9 cellular contexts compared by ENCODE assay signal in the genomic region with DNA sequence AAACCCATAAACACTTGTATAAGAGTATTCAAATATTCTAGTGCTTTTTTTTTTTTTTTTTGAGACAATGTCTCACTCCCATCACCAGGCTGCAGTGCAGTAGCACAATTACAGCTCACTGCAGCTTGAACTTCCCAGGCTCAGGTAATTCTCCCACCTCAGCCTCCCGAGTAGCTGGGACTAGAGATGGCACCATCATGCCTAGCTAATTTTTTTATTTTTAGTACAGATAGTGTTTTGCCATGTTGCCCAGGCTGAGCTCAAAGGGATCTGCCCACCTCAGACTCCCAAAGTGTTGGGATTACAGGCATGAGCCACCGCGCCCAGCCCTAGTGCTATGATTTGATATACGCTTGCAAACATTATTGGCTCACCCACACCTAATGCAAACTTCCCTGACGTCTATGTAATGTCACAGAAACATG. TPM values are rescaled to one million over a fixed set of nuclear protein-coding genes. Genes with fewer than 3 reads are reported as not detected.
DNase-seq lines count a peak whose midpoint lies in the region; ATAC-seq and TF ChIP-seq lines count a peak whose summit lies in the region.
"Had no signal": no experiment of that assay in that cellular context is flagged by ENCODE, and none has a peak within 500 bp of the region (broad histone marks: within the 10 kb centered on the region; RNA-seq: fewer than 3 reads in every experiment).

No MANE protein-coding gene starts in this region.

- no peaks in the 10 kb centered on the region for H3K9me3 ChIP-seq in T-helper 17 cell (ENCODE audit: control insufficient read depth, low read length, poor library complexity, severe bottlenecking)

- peaks cover 45% of the 10 kb centered on the region for H3K4me1 Mint-ChIP-seq in T-helper 17 cell

- no peaks in the 10 kb centered on the region for H3K27me3 Mint-ChIP-seq in T-helper 17 cell

- DNase-seq in NCI-H748 (lab: John Stamatoyannopoulos, UW; ENCODE audit: unreplicated experiment) (peak; percentile 38), NCI-H748 treated with DMSO at 0.1 percent for 48 hours (lab: John Stamatoyannopoulos, UW) (no peak), T-helper 17 cell (no peak), fibroblast of pulmonary artery (ENCODE audit: low read depth) (peak; percentile 31), putamen (ENCODE audit: low spot score) (peak; percentile 43), medulla oblongata (ENCODE audit: extremely low spot score) (no peak), NCI-H2196 (lab: John Stamatoyannopoulos, UW; ENCODE audit: unreplicated experiment) (no peak)
- no peak for DNase-seq in effector CD4-positive, alpha-beta T cell
- DNase-seq: NCI-H82 had no signal

- H3K27ac Mint-ChIP-seq in T-helper 17 cell = peak overlapping the region; percentile 34

- peak; percentile 27 for ATAC-seq in T-helper 17 cell

- H3K4me3 ChIP-seq in fibroblast of pulmonary artery (replicated peaks; ENCODE audit: low read depth, low read length) = no peak overlapping the region

- H3K36me3 Mint-ChIP-seq in T-helper 17 cell (ENCODE audit: low read depth) = peaks cover 2% of the 10 kb centered on the region

- TF ChIP-seq CTCF in fibroblast of pulmonary artery (IDR thresholded peaks at IDR 0.05; ENCODE audit: low read length, missing control alignments) = peak; percentile 25

- H3K4me3 Mint-ChIP-seq in T-helper 17 cell = peak overlapping the region; percentile 25

RNA-seq across cellular contexts. Expression of a gene that starts 11.8 kb away (rescaled TPM):
- 100 to 1,000 TPM; 159 TPM for total RNA-seq in T-helper 17 cell

Comparison
In these comparisons a context has a peak if more than half of its experiments do, and no peak if none do; other contexts are left out.
1. DNase-seq: peak in NCI-H748 (single experiment), fibroblast of pulmonary artery (single experiment) and putamen (single experiment); none in NCI-H748 treated with DMSO at 0.1 percent for 48 hours (single experiment), T-helper 17 cell (0 of 3), medulla oblongata (single experiment), NCI-H2196 (single experiment) and effector CD4-positive, alpha-beta T cell (single experiment).